ENCODE assay signal across 1 cellular context in genomic region chr7:33601081-33601480, GRCh38.
TF ChIP-seq lines count a peak whose summit lies in the region.

No MANE protein-coding gene starts in this region.

TF ChIP-seq in WTC11, 78 proteins besides CTCF, POLR2A, EP300 and RAD21 (continued from another document):
- TF ChIP-seq E2F5 (CRISPR knock-in tag; IDR thresholded peaks at IDR 0.05) (no peak), ZNF425 (CRISPR knock-in tag; conservative IDR thresholded peaks at IDR 0.05) (no peak), ZNF232 (CRISPR knock-in tag; IDR thresholded peaks at IDR 0.05) (no peak), PRRX2 (CRISPR knock-in tag; IDR thresholded peaks at IDR 0.05) (no peak), GRHL2 (CRISPR knock-in tag; IDR thresholded peaks at IDR 0.05; ENCODE audit: insufficient replicate concordance, severe bottlenecking) (no peak), ARID4B (CRISPR knock-in tag; IDR thresholded peaks at IDR 0.05; ENCODE audit: borderline replicate concordance) (no peak), SP1 (CRISPR knock-in tag; conservative IDR thresholded peaks at IDR 0.05) (no peak), PRDM15 (CRISPR knock-in tag; IDR thresholded peaks at IDR 0.05) (no peak), MYBL2 (CRISPR knock-in tag; IDR thresholded peaks at IDR 0.05) (no peak), NFE2L1 (CRISPR knock-in tag; IDR thresholded peaks at IDR 0.05) (no peak)
